Comparison of ENCODE assay signal across 19 cellular contexts in genomic region chr9:25994605-25995004, GRCh38.
"Had no signal": no experiment of that assay in that cellular context is flagged by ENCODE, and none has a peak within 500 bp of the region (broad histone marks: within the 10 kb centered on the region; RNA-seq: fewer than 3 reads in every experiment).

No MANE protein-coding gene starts in this region.

- H3K4me3 ChIP-seq: body of pancreas, colonic mucosa, esophagus squamous epithelium had no signal

- FAIRE-seq: TTC549 had no signal

- H3K27ac ChIP-seq: body of pancreas, colonic mucosa, esophagus squamous epithelium had no signal

- H3K27me3 ChIP-seq: body of pancreas, colonic mucosa, esophagus squamous epithelium had no signal

- DNase-seq: activated B cell treated with CpG ODN at 0.5 μM for 24 hours; activated CD4-positive, alpha-beta T cell treated with anti-CD3 and anti-CD28 coated beads for 48 hours; activated CD8-positive, alpha-beta memory T cell treated with anti-CD3 and anti-CD28 coated beads, Interleukin-2, amount 50 U/mL, for 4 hours; activated CD8-positive, alpha-beta T cell treated with anti-CD3 and anti-CD28 coated beads, Interleukin-2, amount 10 ng/mL, durations not matched to agents 7 days and 5 days; activated gamma-delta T cell treated with Interleukin-2 at 50 U/mL for 16 hours; amygdala; body of pancreas; central memory CD4-positive, alpha-beta T cell; colonic mucosa; esophagus squamous epithelium; kidney glomerular epithelial cell; left ventricle myocardium superior; mesendoderm; nucleus accumbens; retina; stimulated activated CD4-positive, alpha-beta T cell treated with anti-CD3 and anti-CD28 coated beads, Interleukin-12 subunit alpha, Interleukin-12 subunit beta, amount 100 ng/mL, for 4 hours had no signal

- H3K36me3 ChIP-seq: colonic mucosa, esophagus squamous epithelium had no signal

- H3K9me3 ChIP-seq: body of pancreas, colonic mucosa had no signal

- H3K4me1 ChIP-seq: body of pancreas, colonic mucosa, esophagus squamous epithelium had no signal

- ATAC-seq: activated CD8-positive, alpha-beta T cell treated with anti-CD3 and anti-CD28 coated beads, Interleukin-2, amount 10 ng/mL, durations not matched to agents 7 days and 5 days; body of pancreas; left ventricle myocardium superior; natural killer cell treated with Interleukin-12 subunit alpha and Interleukin-12 subunit beta and Interleukin-15 and Interleukin-18, amount 100 ng/mL, for 72 hours; stimulated activated memory B cell treated with anti-CD40 and anti-IgM and Interleukin-4, amounts not matched to agents 10 μg/mL and 1 μg/mL and 100 μg/mL, for 72 hours had no signal
